In the genomic region with DNA sequence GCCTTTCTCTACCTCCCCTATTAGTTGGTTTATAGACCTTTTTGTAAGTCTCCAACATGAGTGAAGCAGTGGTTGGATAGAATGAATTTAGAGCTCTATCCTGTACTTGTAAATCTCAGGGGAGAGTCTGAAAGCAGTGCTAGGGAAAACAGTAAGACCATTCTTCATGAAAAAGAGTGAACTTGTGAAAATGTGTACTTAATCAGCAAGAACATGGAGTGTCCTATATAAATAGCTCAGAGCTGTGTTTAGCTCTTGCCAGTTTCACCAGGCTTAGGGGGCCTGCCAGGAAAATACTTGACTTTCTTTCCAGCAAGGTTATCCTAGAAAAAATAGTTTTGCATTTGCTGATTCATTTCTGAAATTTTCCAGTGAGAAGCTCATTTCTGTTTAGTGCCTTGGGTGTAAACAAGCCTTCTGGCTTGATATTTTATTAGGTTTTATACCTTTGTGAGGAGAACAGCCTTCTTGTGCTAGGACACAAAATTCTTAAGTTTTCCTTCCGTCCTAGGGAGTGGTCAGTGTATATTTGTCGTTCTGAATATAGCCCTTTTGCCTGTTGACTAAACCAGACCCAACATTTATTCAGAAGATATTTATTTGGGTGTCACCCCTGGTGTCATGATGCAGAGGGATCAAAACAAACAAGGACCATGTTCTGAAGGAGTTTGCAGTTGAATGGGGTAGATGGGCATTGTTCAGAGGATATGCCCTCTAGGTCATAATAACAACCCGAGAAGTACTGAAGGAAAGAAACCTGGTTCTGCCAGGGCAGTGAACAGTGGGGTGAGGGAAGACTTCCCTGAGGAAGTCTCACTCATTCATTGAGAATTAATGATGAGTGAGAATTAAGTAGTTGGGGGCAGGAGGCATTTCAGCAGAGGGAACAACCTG, we compare ENCODE assay signal across 13 cellular contexts. TPM values are rescaled to one million over a fixed set of nuclear protein-coding genes. Genes with fewer than 3 reads are reported as not detected.
DNase-seq lines count a peak whose midpoint lies in the region; ATAC-seq and TF ChIP-seq lines count a peak whose summit lies in the region.
"Had no signal": no experiment of that assay in that cellular context is flagged by ENCODE, and none has a peak within 500 bp of the region (broad histone marks: within the 10 kb centered on the region; RNA-seq: fewer than 3 reads in every experiment).

No MANE protein-coding gene starts in this region.

- H3K4me3 ChIP-seq in AG10803 (ENCODE audit: low read length) (no peak overlapping the region), retinal pigment epithelial cell (ENCODE audit: low read length) (no peak overlapping the region)

- ATAC-seq in left ventricle myocardium superior (peak; percentile 66), HG02610 (IDR thresholded peaks at IDR 0.05; ENCODE audit: unreplicated experiment) (no peak), HG02852 (IDR thresholded peaks at IDR 0.05; ENCODE audit: unreplicated experiment) (no peak)
- ATAC-seq: T-helper 17 cell had no signal

- intact Hi-C loops in left ventricle myocardium superior (cut with micrococcal nuclease) = no loop called here

- TF ChIP-seq CTCF in AG10803 (conservative IDR thresholded peaks at IDR 0.05; ENCODE audit: low read length) (no peak), retinal pigment epithelial cell (conservative IDR thresholded peaks at IDR 0.05; ENCODE audit: low read depth, low read length) (no peak)

- DNase-seq in AG10803 (ENCODE audit: low read depth) (peak; percentile 78), astrocyte of the hippocampus (ENCODE audit: low read depth, low spot score) (peak; percentile 75), left ventricle myocardium superior (no peak), retinal pigment epithelial cell (ENCODE audit: low read depth) (peak; percentile 67), C1 segment of cervical spinal cord (lab: John Stamatoyannopoulos, UW) (no peak), RPMI8226 (no peak)
- DNase-seq: AML-193, cerebellar nuclear complex, GF-D8, NCI-H1105 treated with DMSO at 0.1 percent for 48 hours, T-helper 17 cell had no signal

RNA-seq across cellular contexts. Expression of a gene that starts 7.6 kb away (rescaled TPM):
- 44.9 TPM for total RNA-seq in left ventricle myocardium superior

Comparison
In these comparisons a context has a peak if more than half of its experiments do, and no peak if none do; other contexts are left out.
1. DNase-seq: peak in AG10803 (single experiment), astrocyte of the hippocampus (single experiment) and retinal pigment epithelial cell (single experiment); none in left ventricle myocardium superior (single experiment), C1 segment of cervical spinal cord (0 of 14) and RPMI8226 (single experiment).